20 cellular contexts compared by ENCODE assay signal in the genomic region with DNA sequence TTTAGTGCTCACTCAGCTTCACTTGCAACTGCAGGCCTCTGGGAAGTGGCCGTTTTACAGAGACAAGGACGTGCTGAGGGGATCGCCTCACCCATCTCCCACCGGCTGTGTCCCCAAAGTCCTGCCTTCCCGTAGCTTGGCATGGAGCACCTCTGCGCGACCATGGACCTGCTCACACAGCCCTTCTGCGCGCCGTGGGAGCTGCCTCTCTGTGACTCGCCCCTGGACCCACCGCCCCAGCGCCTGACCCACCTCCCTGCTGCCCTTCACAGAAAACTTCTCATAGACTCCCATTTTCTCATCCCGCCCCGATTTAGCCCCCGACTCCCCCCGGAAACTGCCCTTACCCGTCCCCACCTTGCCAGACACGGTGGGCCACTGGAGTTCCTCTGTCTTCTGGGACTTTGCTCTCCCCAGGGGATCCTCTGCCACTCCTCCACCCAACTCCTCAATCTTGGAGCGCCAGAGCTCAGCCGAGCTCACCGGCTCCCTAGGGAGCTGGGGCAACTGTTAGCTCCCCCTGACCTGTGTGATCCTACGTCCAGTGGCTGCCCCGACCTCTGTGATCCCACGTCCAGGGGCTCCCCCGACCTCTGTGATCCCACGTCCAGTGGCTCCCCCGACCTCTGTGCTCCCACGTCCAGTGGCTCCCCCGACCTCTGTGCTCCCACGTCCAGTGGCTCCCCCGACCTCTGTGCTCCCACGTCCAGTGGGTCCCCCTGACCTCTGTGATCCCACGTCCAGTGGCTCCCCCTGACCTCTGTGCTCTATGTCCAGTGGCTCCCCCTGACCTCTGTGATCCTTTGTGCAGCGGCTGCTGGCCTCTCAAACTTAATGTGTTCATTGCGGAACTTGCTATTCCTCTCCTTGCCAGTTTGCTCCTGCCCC. TPM values are rescaled to one million over a fixed set of nuclear protein-coding genes. Genes with fewer than 3 reads are reported as not detected.
A peak's percentile ranks its signal among the peaks of the same experiment; 100 is the strongest.
DNase-seq lines count a peak whose midpoint lies in the region; ATAC-seq and TF ChIP-seq lines count a peak whose summit lies in the region.
"Had no signal": no experiment of that assay in that cellular context is flagged by ENCODE, and none has a peak within 500 bp of the region (broad histone marks: within the 10 kb centered on the region; RNA-seq: fewer than 3 reads in every experiment).

No MANE protein-coding gene starts in this region.

- ATAC-seq in CD4-positive, CD25-positive, alpha-beta regulatory T cell (ENCODE audit: low read depth in 2 of 2), result no peak
- ATAC-seq in GM18498 (IDR thresholded peaks at IDR 0.05; ENCODE audit: unreplicated experiment), result no peak
- ATAC-seq: stimulated activated effector memory CD8-positive, alpha-beta T cell treated with anti-CD3 and anti-CD28 coated beads, Interleukin-12 subunit alpha, Interleukin-12 subunit beta, amount 100 ng/mL, for 72 hours had no signal

- H3K27me3 Mint-ChIP-seq in CD4-positive, CD25-positive, alpha-beta regulatory T cell, result peaks cover 8% of the 10 kb centered on the region
- peaks cover 6% of the 10 kb centered on the region for H3K27me3 Mint-ChIP-seq in dendritic cell treated with granulocyte-macrophage colony-stimulating factor and Interleukin-4, amounts not matched to agents 40 ng/mL and 50 ng/mL, for 4 days
- H3K27me3 Mint-ChIP-seq: IgD-negative memory B cell had no signal

- TF ChIP-seq POLR2A in GM18951 (IDR thresholded peaks at IDR 0.05; ENCODE audit: extremely low read depth, insufficient read depth, insufficient read length), result peak; percentile 7

- peaks cover 0 to 2% (median 0%) of the 10 kb centered on the region in 7 donors for H3K9me3 Mint-ChIP-seq in CD4-positive, CD25-positive, alpha-beta regulatory T cell
- H3K9me3 Mint-ChIP-seq in dendritic cell treated with granulocyte-macrophage colony-stimulating factor and Interleukin-4, amounts not matched to agents 40 ng/mL and 50 ng/mL, for 4 days, result no peaks in the 10 kb centered on the region
- H3K9me3 Mint-ChIP-seq: IgD-negative memory B cell; stimulated activated effector memory CD8-positive, alpha-beta T cell treated with anti-CD3 and anti-CD28 coated beads, Interleukin-12 subunit alpha, Interleukin-12 subunit beta, amount 100 ng/mL, for 72 hours had no signal

- no peaks in the 10 kb centered on the region for H3K36me3 ChIP-seq in CD4-positive, CD25-positive, alpha-beta regulatory T cell (ENCODE audit: control insufficient read depth, insufficient read depth, low read length)
- H3K36me3 ChIP-seq: breast epithelium had no signal

- peak overlapping the region in 1 of 3 donors; percentile 38 for H3K27ac Mint-ChIP-seq in CD4-positive, CD25-positive, alpha-beta regulatory T cell
- H3K27ac Mint-ChIP-seq in dendritic cell treated with granulocyte-macrophage colony-stimulating factor and Interleukin-4, amounts not matched to agents 40 ng/mL and 50 ng/mL, for 4 days, result peak overlapping the region; percentile 91
- H3K27ac Mint-ChIP-seq: nephron progenitor cell; stimulated activated effector memory CD8-positive, alpha-beta T cell treated with anti-CD3 and anti-CD28 coated beads, Interleukin-12 subunit alpha, Interleukin-12 subunit beta, amount 100 ng/mL, for 72 hours had no signal

- peaks cover 22% of the 10 kb centered on the region for H3K4me1 ChIP-seq in CD4-positive, CD25-positive, alpha-beta regulatory T cell (ENCODE audit: control insufficient read depth, insufficient read depth, low read length, poor library complexity, severe bottlenecking)

- DNase-seq in CD4-positive, CD25-positive, alpha-beta regulatory T cell, result no peak
- DNase-seq in head of caudate nucleus, result no peak
- no peak for DNase-seq in activated CD4-positive, CD25-positive, alpha-beta regulatory T cell treated with anti-CD3 and anti-CD28 coated beads, Interleukin-2, amount 50 U/mL, for 72 hours
- DNase-seq: activated CD4-positive, alpha-beta T cell treated with anti-CD3 and anti-CD28 coated beads for 48 hours; activated T-cell treated with anti-CD3 and anti-CD28 coated beads for 4 hours; dermis blood vessel endothelial cell; foreskin fibroblast; kidney glomerular epithelial cell; mesendoderm; NCI-H187 treated with DMSO at 0.1 percent for 48 hours; nephron progenitor cell; RPMI8226; testis had no signal

- H3K4me1 Mint-ChIP-seq in CD4-positive, CD25-positive, alpha-beta regulatory T cell, result peaks cover 0 to 19% (median 5%) of the 10 kb centered on the region in 4 donors
- H3K4me1 Mint-ChIP-seq in dendritic cell treated with granulocyte-macrophage colony-stimulating factor and Interleukin-4, amounts not matched to agents 40 ng/mL and 50 ng/mL, for 4 days (ENCODE audit: low read depth), result peaks cover 45% of the 10 kb centered on the region

- in situ Hi-C loops in GM18951 (cut with MboI; ENCODE audit: low sequenced_read_pairs, unreplicated experiment), result no loop called here

- no peak overlapping the region for H3K27ac ChIP-seq in CD4-positive, CD25-positive, alpha-beta regulatory T cell (ENCODE audit: insufficient read depth, low read length, poor library complexity, severe bottlenecking)
- H3K27ac ChIP-seq: breast epithelium, testis had no signal

- H3K36me3 Mint-ChIP-seq in CD4-positive, CD25-positive, alpha-beta regulatory T cell, result peaks cover 4% of the 10 kb centered on the region
- peaks cover 46% of the 10 kb centered on the region for H3K36me3 Mint-ChIP-seq in dendritic cell treated with granulocyte-macrophage colony-stimulating factor and Interleukin-4, amounts not matched to agents 40 ng/mL and 50 ng/mL, for 4 days (ENCODE audit: low read depth)
- H3K36me3 Mint-ChIP-seq: IgD-negative memory B cell had no signal

- H3K9me3 ChIP-seq in CD4-positive, CD25-positive, alpha-beta regulatory T cell (ENCODE audit: control insufficient read depth in 2 of 2, low read length in 2 of 2), result no peaks in the 10 kb centered on the region
- H3K9me3 ChIP-seq: breast epithelium, HAP-1, testis had no signal

- H3K27me3 ChIP-seq in CD4-positive, CD25-positive, alpha-beta regulatory T cell (ENCODE audit: control insufficient read depth, insufficient read depth, low read length), result no peaks in the 10 kb centered on the region
- H3K27me3 ChIP-seq: breast epithelium, testis had no signal

- H3K4me3 ChIP-seq in CD4-positive, CD25-positive, alpha-beta regulatory T cell (ENCODE audit: low read depth, low read length), result no peak overlapping the region
- H3K4me3 ChIP-seq: breast epithelium, HAP-1, testis had no signal

- H3K4me3 Mint-ChIP-seq in CD4-positive, CD25-positive, alpha-beta regulatory T cell, result peak overlapping the region in 3 of 4 donors; percentile 31 to 69 (median 63)
- peak overlapping the region; percentile 18 for H3K4me3 Mint-ChIP-seq in dendritic cell treated with granulocyte-macrophage colony-stimulating factor and Interleukin-4, amounts not matched to agents 40 ng/mL and 50 ng/mL, for 4 days
- H3K4me3 Mint-ChIP-seq: nephron progenitor cell; stimulated activated effector memory CD8-positive, alpha-beta T cell treated with anti-CD3 and anti-CD28 coated beads, Interleukin-12 subunit alpha, Interleukin-12 subunit beta, amount 100 ng/mL, for 72 hours had no signal

- intact Hi-C loops in dendritic cell treated with granulocyte-macrophage colony-stimulating factor and Interleukin-4, amounts not matched to agents 40 ng/mL and 50 ng/mL, for 4 days (cut with micrococcal nuclease), result no loop called here
- intact Hi-C loops in head of caudate nucleus (cut with DNase I), result no loop called here

RNA-seq across cellular contexts. Expression of gene VPS9D1, which starts 3.1 kb away (rescaled TPM):
- total RNA-seq in CD4-positive, CD25-positive, alpha-beta regulatory T cell, result 22.0 TPM
- under 1 TPM; 0.13 to 0.41 (median 0.34) TPM for polyA plus RNA-seq in CD4-positive, CD25-positive, alpha-beta regulatory T cell

RNA-seq across cellular contexts. Expression of gene ZNF276, which starts 3.8 kb away (rescaled TPM):
- 108 TPM for total RNA-seq in CD4-positive, CD25-positive, alpha-beta regulatory T cell
- 10 to 100 TPM; 15.5 to 20.9 (median 19.7) TPM for polyA plus RNA-seq in CD4-positive, CD25-positive, alpha-beta regulatory T cell

RNA-seq across cellular contexts. Expression of gene SPATA2L, which starts 16.0 kb away (rescaled TPM):
- 15.6 TPM for total RNA-seq in CD4-positive, CD25-positive, alpha-beta regulatory T cell
- 1 to 10 TPM; 5.6 to 8.8 (median 8.1) TPM for polyA plus RNA-seq in CD4-positive, CD25-positive, alpha-beta regulatory T cell

RNA-seq across cellular contexts. Expression of gene CDK10, which starts 31.1 kb away (rescaled TPM):
- 97.5 TPM for total RNA-seq in CD4-positive, CD25-positive, alpha-beta regulatory T cell
- polyA plus RNA-seq in CD4-positive, CD25-positive, alpha-beta regulatory T cell, result 10 to 100 TPM; 20.5 to 28.0 (median 22.8) TPM

RNA-seq across cellular contexts. Expression of gene SPATA33, which starts 59.9 kb away (rescaled TPM):
- total RNA-seq in CD4-positive, CD25-positive, alpha-beta regulatory T cell, result 7.1 TPM
- 1 to 10 TPM; 2.0 to 4.4 (median 3.0) TPM for polyA plus RNA-seq in CD4-positive, CD25-positive, alpha-beta regulatory T cell
